In the genomic region with DNA sequence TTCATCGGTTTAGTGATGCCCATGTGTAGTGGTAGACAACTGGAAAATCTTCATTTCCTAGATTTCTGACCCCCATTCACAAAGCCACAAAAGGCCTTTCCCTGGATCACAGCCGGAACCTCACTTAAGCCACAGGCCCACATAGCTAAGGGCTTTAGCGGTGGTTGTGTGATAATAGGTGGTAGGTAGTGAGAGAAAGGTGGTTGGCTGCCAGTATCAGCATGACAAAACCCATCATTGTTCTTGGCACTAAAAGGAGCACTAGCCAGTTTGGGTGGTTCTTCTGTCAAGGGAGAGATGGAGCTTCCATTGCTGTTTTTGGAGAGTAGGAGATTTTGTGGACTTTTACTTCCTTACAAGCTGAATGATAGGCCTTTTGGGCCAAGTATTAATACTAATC, we compare ENCODE assay signal across 31 cellular contexts. TPM values are rescaled to one million over a fixed set of nuclear protein-coding genes. Genes with fewer than 3 reads are reported as not detected.
"Had no signal": no experiment of that assay in that cellular context is flagged by ENCODE, and none has a peak within 500 bp of the region (broad histone marks: within the 10 kb centered on the region; RNA-seq: fewer than 3 reads in every experiment).

No MANE protein-coding gene starts in this region.

- FAIRE-seq: frontal cortex had no signal

- H3K27me3 Mint-ChIP-seq: progenitor cell of endocrine pancreas had no signal

- H3K4me1 ChIP-seq: adrenal gland, ascending aorta, left lung, upper lobe of left lung had no signal

- H3K27ac Mint-ChIP-seq: activated naive CD8-positive, alpha-beta T cell; activated T-helper 2 cell treated with anti-CD3 and anti-CD28 coated beads, Interferon-gamma antibody, Interleukin-2, Interleukin-4, amounts not matched to agents 10 μg/mL and 5 μg/mL and 100 μg/mL, durations not matched to agents 14 hours and 24 hours and 36 hours; immature natural killer cell; mesothelial cell of epicardium; naive thymus-derived CD8-positive, alpha-beta T cell; progenitor cell of endocrine pancreas; T-helper 17 cell had no signal

- ATAC-seq: activated T-cell treated with anti-CD3 and anti-CD28 coated beads, Interleukin-2, amount 50 U/mL, for 4 hours; esophagus mucosa; left lung; naive thymus-derived CD8-positive, alpha-beta T cell; T-helper 17 cell had no signal

- H3K4me3 Mint-ChIP-seq: activated naive CD8-positive, alpha-beta T cell; activated T-cell treated with anti-CD3 and anti-CD28 coated beads, Interleukin-2, amount 50 U/mL, for 4 hours; immature natural killer cell; mesothelial cell of epicardium; naive thymus-derived CD8-positive, alpha-beta T cell; T-helper 17 cell had no signal

- H3K36me3 ChIP-seq: adrenal gland, ascending aorta, brain microvascular endothelial cell, left lung, upper lobe of left lung had no signal

- H3K4me1 Mint-ChIP-seq: immature natural killer cell; mesothelial cell of epicardium; naive thymus-derived CD8-positive, alpha-beta T cell; T-helper 17 cell had no signal

- H3K4me3 ChIP-seq: adrenal gland, ascending aorta, left lung, upper lobe of left lung had no signal

- H3K9me3 ChIP-seq: adrenal gland had no signal

- H3K36me3 Mint-ChIP-seq: activated naive CD8-positive, alpha-beta T cell; mesothelial cell of epicardium had no signal

- DNase-seq: activated CD4-positive, alpha-beta T cell treated with anti-CD3 and anti-CD28 coated beads for 4 hours; activated CD4-positive, alpha-beta T cell treated with anti-CD3 and anti-CD28 coated beads, Interleukin-2, amount 50 U/mL, for 48 hours; activated CD4-positive, CD25-positive, alpha-beta regulatory T cell; activated CD8-positive, alpha-beta memory T cell treated with anti-CD3 and anti-CD28 coated beads, Interleukin-2, amount 50 U/mL, for 48 hours; activated naive CD4-positive, alpha-beta T cell; activated T-cell treated with anti-CD3 and anti-CD28 coated beads, Interleukin-2, amount 50 U/mL, for 4 hours; adrenal gland; brain microvascular endothelial cell; central memory CD4-positive, alpha-beta T cell; dermis blood vessel endothelial cell; effector CD8-positive, alpha-beta T cell; glutamatergic neuron; hypothalamus; immature natural killer cell; kidney glomerular epithelial cell; left lung; naive thymus-derived CD8-positive, alpha-beta T cell; stimulated activated CD4-positive, alpha-beta T cell treated with anti-CD3 and anti-CD28 coated beads, Interleukin-4, amount 100 ng/mL, for 1 hour; stimulated activated naive CD4-positive, alpha-beta T cell treated with Interleukin-2 at 50 U/mL for 16 hours; T-helper 17 cell; upper lobe of left lung had no signal

- H3K27ac ChIP-seq: adrenal gland, ascending aorta, brain microvascular endothelial cell, left lung, upper lobe of left lung had no signal

- H3K27me3 ChIP-seq: adrenal gland, ascending aorta, brain microvascular endothelial cell, left lung, upper lobe of left lung had no signal

RNA-seq across cellular contexts. Expression of gene SLC36A2, which starts 9.7 kb away (rescaled TPM):
- total RNA-seq: activated CD8-positive, alpha-beta memory T cell treated with anti-CD3 and anti-CD28 coated beads for 36 hours; activated T-cell treated with anti-CD3 and anti-CD28 coated beads, Interleukin-2, amount 50 U/mL, for 4 hours; activated T-helper 2 cell treated with anti-CD3 and anti-CD28 coated beads, Interferon-gamma antibody, Interleukin-2, Interleukin-4, amounts not matched to agents 10 μg/mL and 5 μg/mL and 100 μg/mL, durations not matched to agents 14 hours and 24 hours and 36 hours; adrenal gland; dermis blood vessel endothelial cell; esophagus mucosa; frontal cortex; left lung; lung microvascular endothelial cell; mesothelial cell of epicardium; naive thymus-derived CD8-positive, alpha-beta T cell; osteoblast; progenitor cell of endocrine pancreas; T-helper 17 cell; upper lobe of left lung had no signal
- polyA plus RNA-seq: immature natural killer cell; naive thymus-derived CD8-positive, alpha-beta T cell had no signal

RNA-seq across cellular contexts. Expression of gene SLC36A3, which starts 53.5 kb away (rescaled TPM):
- total RNA-seq: activated CD8-positive, alpha-beta memory T cell treated with anti-CD3 and anti-CD28 coated beads for 36 hours; activated T-cell treated with anti-CD3 and anti-CD28 coated beads, Interleukin-2, amount 50 U/mL, for 4 hours; activated T-helper 2 cell treated with anti-CD3 and anti-CD28 coated beads, Interferon-gamma antibody, Interleukin-2, Interleukin-4, amounts not matched to agents 10 μg/mL and 5 μg/mL and 100 μg/mL, durations not matched to agents 14 hours and 24 hours and 36 hours; adrenal gland; ascending aorta; dermis blood vessel endothelial cell; esophagus mucosa; frontal cortex; left lung; lung microvascular endothelial cell; mesothelial cell of epicardium; naive thymus-derived CD8-positive, alpha-beta T cell; osteoblast; progenitor cell of endocrine pancreas; T-helper 17 cell; upper lobe of left lung had no signal
- polyA plus RNA-seq: adrenal gland; immature natural killer cell; naive thymus-derived CD8-positive, alpha-beta T cell had no signal
